15 cellular contexts compared by ENCODE assay signal in the genomic region with DNA sequence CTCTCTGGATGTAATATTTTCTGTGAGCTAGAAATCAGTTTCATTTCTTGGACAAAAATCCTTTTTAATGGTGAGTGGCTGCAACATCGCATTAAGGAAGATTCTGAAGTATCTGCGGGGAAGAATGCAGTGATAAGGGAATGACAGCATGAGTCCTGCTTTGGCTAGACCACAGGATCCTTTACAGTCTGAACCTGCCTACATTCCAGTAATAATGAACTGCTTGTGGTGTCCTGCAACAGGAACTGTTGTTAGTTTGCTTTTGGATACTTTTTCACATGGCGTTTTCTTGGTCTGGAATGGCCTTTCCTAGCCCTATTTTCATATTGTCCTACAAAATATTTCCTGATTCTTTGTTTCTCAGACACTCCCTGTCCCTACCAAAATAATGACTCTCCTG. TPM values are rescaled to one million over a fixed set of nuclear protein-coding genes. Genes with fewer than 3 reads are reported as not detected.
DNase-seq lines count a peak whose midpoint lies in the region; ATAC-seq, FAIRE-seq and TF ChIP-seq lines count a peak whose summit lies in the region.
"Had no signal": no experiment of that assay in that cellular context is flagged by ENCODE, and none has a peak within 500 bp of the region (broad histone marks: within the 10 kb centered on the region; RNA-seq: fewer than 3 reads in every experiment).

No MANE protein-coding gene starts in this region.

- DNase-seq in activated naive CD4-positive, alpha-beta T cell treated with anti-CD3 and anti-CD28 coated beads, Interleukin-2, amount 50 U/mL, for 72 hours (ENCODE audit: low spot score in 2 of 2), result no peak
- DNase-seq in T-cell (no peak), endothelial cell of umbilical vein (ENCODE audit: low read depth, low spot score) (no peak), progenitor cell of endocrine pancreas (ENCODE audit: low spot score, unreplicated experiment) (no peak), RCC 7860 (ENCODE audit: low spot score) (no peak), SIG-M5 (lab: John Stamatoyannopoulos, UW) (no peak)
- DNase-seq: activated B cell treated with CpG ODN at 0.5 μM for 24 hours, amygdala, left cardiac atrium, NCI-H2081, NCI-H774, SW 1271 had no signal

- CTCF ChIA-PET in T-cell (lab: Charles Lee) (no interaction called here), endothelial cell of umbilical vein (lab: Charles Lee) (interaction anchor here (1.2 kb wide), 1 partner anchor 15 kb away, joined by 3 read pairs; no protein-coding TSS in a partner anchor)

- H2AFZ ChIP-seq in endothelial cell of umbilical vein (ENCODE audit: low read depth, low read length), result no peak overlapping the region

- H3K4me1 Mint-ChIP-seq in activated naive CD4-positive, alpha-beta T cell treated with anti-CD3 and anti-CD28 coated beads, Interleukin-2, amount 50 U/mL, for 24 hours, result peaks cover 60% of the 10 kb centered on the region
- H3K4me1 Mint-ChIP-seq in T-cell (peaks cover 6 to 38% (median 32%) of the 10 kb centered on the region in 3 donors), progenitor cell of endocrine pancreas (ENCODE audit: low read depth) (no peaks in the 10 kb centered on the region)

- TF ChIP-seq CTCF in endothelial cell of umbilical vein (IDR thresholded peaks at IDR 0.05; ENCODE audit: extremely low read depth in 1 of 2, insufficient read depth in 1 of 2, low read depth in 1 of 2, low read length in 2 of 2) (no peak), progenitor cell of endocrine pancreas (IDR thresholded peaks at IDR 0.05; ENCODE audit: unreplicated experiment) (no peak)

- H3K36me3 ChIP-seq in endothelial cell of umbilical vein (ENCODE audit: control insufficient read depth in 2 of 2, extremely low read depth in 1 of 2, insufficient read depth in 2 of 2, low read length in 2 of 2), result peaks cover 13 to 52% of the 10 kb centered on the region in 2 experiments

- H3K4me1 ChIP-seq in endothelial cell of umbilical vein (ENCODE audit: control insufficient read depth, extremely low read depth, insufficient read depth, low read length), result peaks cover 10% of the 10 kb centered on the region

- BruUV-seq in endothelial cell of umbilical vein (replicated peaks; lab: Mats Ljungman, UMichigan), result no TSS peak

- H3K27ac Mint-ChIP-seq in activated naive CD4-positive, alpha-beta T cell treated with anti-CD3 and anti-CD28 coated beads, Interleukin-2, amount 50 U/mL, for 24 hours, result peak overlapping the region; percentile 78
- H3K27ac Mint-ChIP-seq in activated naive CD4-positive, alpha-beta T cell treated with anti-CD3 and anti-CD28 coated beads, Interleukin-2, amount 50 U/mL, for 72 hours, result no peak overlapping the region
- H3K27ac Mint-ChIP-seq in T-cell (peak overlapping the region; percentile 46 to 59), progenitor cell of endocrine pancreas (peak overlapping the region; percentile 24)
- H3K27ac Mint-ChIP-seq: activated B cell treated with CpG ODN at 0.5 μM for 24 hours had no signal

- no peak for ATAC-seq in activated naive CD4-positive, alpha-beta T cell treated with anti-CD3 and anti-CD28 coated beads, Interleukin-2, amount 50 U/mL, for 72 hours
- ATAC-seq in T-cell (replicated peaks in 1 of 4), result no peak
- ATAC-seq in GM21515 (IDR thresholded peaks at IDR 0.05; ENCODE audit: unreplicated experiment), result no peak

- FAIRE-seq in endothelial cell of umbilical vein (lab: Jason Lieb, UNC) (no peak), RCC 7860 (lab: Jason Lieb, UNC) (no peak)
- FAIRE-seq: G401.6 had no signal

- H3K4me2 ChIP-seq in endothelial cell of umbilical vein (ENCODE audit: insufficient read depth, low read length), result peak overlapping the region; percentile 8

- H3K9me3 ChIP-seq in endothelial cell of umbilical vein (replicated peaks; ENCODE audit: control insufficient read depth, insufficient read depth, low read length), result no peaks in the 10 kb centered on the region

- peaks cover 47% of the 10 kb centered on the region for H3K79me2 ChIP-seq in endothelial cell of umbilical vein (ENCODE audit: control insufficient read depth, insufficient read depth, low read length)

- H3K9ac ChIP-seq in endothelial cell of umbilical vein (replicated peaks; ENCODE audit: extremely low read depth, insufficient read depth, low read length), result no peak overlapping the region

- intact Hi-C loops in endothelial cell of umbilical vein (cut with micrococcal nuclease), result loop anchor here (2.0 kb wide), 1 partner anchor 15 kb away; a partner anchor contains a TSS

- H3K9me3 Mint-ChIP-seq in activated naive CD4-positive, alpha-beta T cell treated with anti-CD3 and anti-CD28 coated beads, Interleukin-2, amount 50 U/mL, for 24 hours, result no peaks in the 10 kb centered on the region
- H3K9me3 Mint-ChIP-seq in activated naive CD4-positive, alpha-beta T cell treated with anti-CD3 and anti-CD28 coated beads, Interleukin-2, amount 50 U/mL, for 72 hours, result no peaks in the 10 kb centered on the region
- no peaks in the 10 kb centered on the region for H3K9me3 Mint-ChIP-seq in T-cell
- H3K9me3 Mint-ChIP-seq in progenitor cell of endocrine pancreas (ENCODE audit: low read depth), result no peaks in the 10 kb centered on the region
- H3K9me3 Mint-ChIP-seq: activated B cell treated with CpG ODN at 0.5 μM for 24 hours had no signal

- no peak for TF ChIP-seq POLR2A in endothelial cell of umbilical vein (IDR thresholded peaks at IDR 0.05; ENCODE audit: low read depth, low read length)

- POLR2A ChIA-PET in T-cell (lab: Charles Lee), result interaction anchor here in 1 of 2 donors (0.6 kb wide), 1 partner anchor 8 kb away, joined by 10 read pairs; no protein-coding TSS in a partner anchor
- POLR2A ChIA-PET in endothelial cell of umbilical vein (lab: Charles Lee), result no interaction called here

- H4K20me1 ChIP-seq in endothelial cell of umbilical vein (replicated peaks; ENCODE audit: control insufficient read depth, extremely low read depth, insufficient read depth, low read length), result peaks cover 7% of the 10 kb centered on the region

- H3K4me3 Mint-ChIP-seq in activated naive CD4-positive, alpha-beta T cell treated with anti-CD3 and anti-CD28 coated beads, Interleukin-2, amount 50 U/mL, for 24 hours, result no peak overlapping the region
- no peak overlapping the region for H3K4me3 Mint-ChIP-seq in T-cell
- no peak overlapping the region for H3K4me3 Mint-ChIP-seq in progenitor cell of endocrine pancreas (ENCODE audit: low read depth)
- H3K4me3 Mint-ChIP-seq: activated B cell treated with CpG ODN at 0.5 μM for 24 hours had no signal

- no peak overlapping the region for H3K4me3 ChIP-seq in endothelial cell of umbilical vein (replicated peaks in 1 of 3; ENCODE audit: insufficient read depth in 1 of 3, low read depth in 1 of 3, low read length in 3 of 3)

- H3K27ac ChIP-seq in endothelial cell of umbilical vein (ENCODE audit: insufficient read depth, low read depth, low read length), result no peak overlapping the region

- H3K27me3 Mint-ChIP-seq in activated naive CD4-positive, alpha-beta T cell treated with anti-CD3 and anti-CD28 coated beads, Interleukin-2, amount 50 U/mL, for 24 hours, result no peaks in the 10 kb centered on the region
- H3K27me3 Mint-ChIP-seq in T-cell (no peaks in the 10 kb centered on the region), progenitor cell of endocrine pancreas (no peaks in the 10 kb centered on the region)
- H3K27me3 Mint-ChIP-seq: activated B cell treated with CpG ODN at 0.5 μM for 24 hours had no signal

- H3K36me3 Mint-ChIP-seq in activated naive CD4-positive, alpha-beta T cell treated with anti-CD3 and anti-CD28 coated beads, Interleukin-2, amount 50 U/mL, for 24 hours, result peaks cover 29% of the 10 kb centered on the region
- H3K36me3 Mint-ChIP-seq in activated naive CD4-positive, alpha-beta T cell treated with anti-CD3 and anti-CD28 coated beads, Interleukin-2, amount 50 U/mL, for 72 hours, result peaks cover 17 to 30% of the 10 kb centered on the region in 2 donors
- H3K36me3 Mint-ChIP-seq in T-cell (peaks cover 51% of the 10 kb centered on the region), progenitor cell of endocrine pancreas (ENCODE audit: insufficient read depth) (peaks cover 39% of the 10 kb centered on the region)

- dilution Hi-C loops in endothelial cell of umbilical vein (cut with MboI; ENCODE audit: extremely low pct_ligation_motif_present, low sequenced_read_pairs), result no loop called here

- no peaks in the 10 kb centered on the region for H3K9me1 ChIP-seq in endothelial cell of umbilical vein (replicated peaks; ENCODE audit: control insufficient read depth, extremely low read depth, insufficient read depth, low read length)

- no peaks in the 10 kb centered on the region for H3K27me3 ChIP-seq in endothelial cell of umbilical vein (ENCODE audit: control insufficient read depth in 2 of 2, insufficient read depth in 2 of 2, low read length in 2 of 2)

TF ChIP-seq in endothelial cell of umbilical vein, 7 proteins besides CTCF, POLR2A, EP300 and RAD21:
- TF ChIP-seq GATA2 (IDR thresholded peaks at IDR 0.05; ENCODE audit: insufficient read depth, insufficient read length, low read depth, low read length), result no peak
- TF ChIP-seq, protein P1, sequence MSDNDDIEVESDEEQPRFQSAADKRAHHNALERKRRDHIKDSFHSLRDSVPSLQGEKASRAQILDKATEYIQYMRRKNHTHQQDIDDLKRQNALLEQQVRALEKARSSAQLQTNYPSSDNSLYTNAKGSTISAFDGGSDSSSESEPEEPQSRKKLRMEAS (IDR thresholded peaks at IDR 0.05; ENCODE audit: insufficient read depth, insufficient read length), result no peak
- TF ChIP-seq JUN (IDR thresholded peaks at IDR 0.05; ENCODE audit: borderline replicate concordance, insufficient read depth, insufficient read length, low read depth), result no peak
- no peak for TF ChIP-seq MYC (IDR thresholded peaks at IDR 0.05; ENCODE audit: low read depth, low read length)
- no peak for TF ChIP-seq FOS (IDR thresholded peaks at IDR 0.05; ENCODE audit: borderline replicate concordance, insufficient read depth, low read length)
- TF ChIP-seq EZH2 (IDR thresholded peaks at IDR 0.05; ENCODE audit: borderline replicate concordance, low read depth, low read length, severe bottlenecking), result no peak
- no peak for TF ChIP-seq POLR2AphosphoS5 (IDR thresholded peaks at IDR 0.05; ENCODE audit: insufficient read depth, low read depth, low read length)

RNA-seq across cellular contexts. Expression of a gene that starts 15.7 kb away (rescaled TPM):
- 100 to 1,000 TPM; 141 to 393 TPM for total RNA-seq in activated naive CD4-positive, alpha-beta T cell treated with anti-CD3 and anti-CD28 coated beads, Interleukin-2, amount 50 U/mL, for 72 hours
- total RNA-seq in T-cell (10 to 100 TPM; 75.3 to 96.6 (median 84.4) TPM), endothelial cell of umbilical vein (270 and 276 TPM in 2 replicates), progenitor cell of endocrine pancreas (153 and 159 TPM in 2 replicates)
- 12.2 and 16.7 TPM in 2 replicates for polyA plus RNA-seq in endothelial cell of umbilical vein
- polyA plus RNA-seq in endothelial cell of umbilical vein (2011; cell fraction: cytosol; rRNA removed), result 19.5 and 20.9 TPM in 2 replicates
- 92.1 and 112 TPM in 2 replicates for polyA plus RNA-seq in endothelial cell of umbilical vein (2011; cell fraction: nucleus; rRNA removed)
- polyA plus RNA-seq in endothelial cell of umbilical vein (2012), result 88.0 and 129 TPM in 2 replicates
- 121 and 123 TPM in 2 replicates for polyA minus RNA-seq in endothelial cell of umbilical vein
- polyA minus RNA-seq in endothelial cell of umbilical vein (2011; cell fraction: cytosol; rRNA and poly(A)+ RNA removed), result 37.3 TPM
- 167 and 236 TPM in 2 replicates for polyA minus RNA-seq in endothelial cell of umbilical vein (2011; cell fraction: nucleus; rRNA and poly(A)+ RNA removed)

Comparison
In these comparisons a context has a peak if more than half of its experiments do, and no peak if none do; other contexts are left out.
1. H3K27ac Mint-ChIP-seq: peak in activated naive CD4-positive, alpha-beta T cell treated with anti-CD3 and anti-CD28 coated beads, Interleukin-2, amount 50 U/mL, for 24 hours (single experiment), T-cell (2 of 2) and progenitor cell of endocrine pancreas (single experiment); none in activated naive CD4-positive, alpha-beta T cell treated with anti-CD3 and anti-CD28 coated beads, Interleukin-2, amount 50 U/mL, for 72 hours (0 of 2).